In genomic region chr7:155352753-155353115, GRCh38 we compare ENCODE assay signal across 26 cellular contexts.
"Had no signal": no experiment of that assay in that cellular context is flagged by ENCODE, and none has a peak within 500 bp of the region (broad histone marks: within the 10 kb centered on the region; RNA-seq: fewer than 3 reads in every experiment).

No MANE protein-coding gene starts in this region.

- H3K27me3 ChIP-seq: colonic mucosa had no signal

- H3K9me3 ChIP-seq: adrenal gland, breast epithelium, colonic mucosa, esophagus squamous epithelium had no signal

- H3K36me3 ChIP-seq: adrenal gland, breast epithelium, cardiac muscle cell, colonic mucosa, esophagus squamous epithelium, WERI-Rb-1 had no signal

- DNase-seq: activated B cell treated with CpG ODN at 0.5 μM for 24 hours; activated CD4-positive, alpha-beta T cell treated with anti-CD3 and anti-CD28 coated beads for 48 hours; activated CD4-positive, alpha-beta T cell treated with anti-CD3 and anti-CD28 coated beads, Interleukin-2, amount 50 U/mL, for 1 hour; activated CD4-positive, alpha-beta T cell treated with anti-CD3 and anti-CD28 coated beads, Interleukin-2, amount 50 U/mL, for 48 hours; activated CD8-positive, alpha-beta memory T cell treated with anti-CD3 and anti-CD28 coated beads for 24 hours; activated CD8-positive, alpha-beta T cell treated with anti-CD3 and anti-CD28 coated beads for 36 hours; activated naive CD4-positive, alpha-beta T cell treated with anti-CD3 and anti-CD28 coated beads for 36 hours; activated naive CD8-positive, alpha-beta T cell treated with anti-CD3 and anti-CD28 coated beads for 36 hours; activated naive CD8-positive, alpha-beta T cell treated with anti-CD3 and anti-CD28 coated beads, Interleukin-2, amount 50 U/mL, for 24 hours; activated T-cell treated with anti-CD3 and anti-CD28 coated beads, Interleukin-2, amount 50 U/mL, for 48 hours; adrenal gland; amygdala; central memory CD4-positive, alpha-beta T cell; cerebellar nuclear complex; colonic mucosa; effector CD8-positive, alpha-beta T cell; esophagus squamous epithelium; foreskin melanocyte; T-helper 1 cell; T-helper 17 cell; T1000 had no signal

- H3K27ac ChIP-seq: adrenal gland, breast epithelium, cardiac muscle cell, colonic mucosa, epithelial cell of prostate, esophagus squamous epithelium, WERI-Rb-1 had no signal

- H3K4me1 ChIP-seq: adrenal gland, breast epithelium, colonic mucosa had no signal

- H3K4me3 ChIP-seq: adrenal gland, breast epithelium, cardiac muscle cell, colonic mucosa, esophagus squamous epithelium had no signal

- ATAC-seq: activated CD4-positive, CD25-positive, alpha-beta regulatory T cell treated with anti-CD3 and anti-CD28 coated beads, Interleukin-2, amount 50 U/mL, for 24 hours; activated CD8-positive, alpha-beta T cell treated with anti-CD3 and anti-CD28 coated beads for 36 hours; activated naive CD8-positive, alpha-beta T cell treated with anti-CD3 and anti-CD28 coated beads, Interleukin-2, amount 50 U/mL, for 24 hours; T-helper 17 cell had no signal
